ENCODE assay signal across 1 cellular context in genomic region chr4:77157859-77158486, GRCh38.
TF ChIP-seq lines count a peak whose summit lies in the region.

No MANE protein-coding gene starts in this region.

TF ChIP-seq in IMR-90, 13 proteins besides CTCF, POLR2A, EP300 and RAD21:
- TF ChIP-seq SMC3 (IDR thresholded peaks at IDR 0.05; ENCODE audit: low read depth, low read length) (no peak), CEBPB (IDR thresholded peaks at IDR 0.05; ENCODE audit: low read depth, low read length) (peak; percentile 98), MAFK (IDR thresholded peaks at IDR 0.05; ENCODE audit: low read depth, low read length) (no peak), MXI1 (IDR thresholded peaks at IDR 0.05; ENCODE audit: borderline replicate concordance, low read depth, low read length) (peak; percentile 82), MAZ (IDR thresholded peaks at IDR 0.05; ENCODE audit: borderline replicate concordance, low read depth, low read length) (peak; percentile 87; the same call in 1 of the 2 replicates), BHLHE40 (IDR thresholded peaks at IDR 0.05; ENCODE audit: low read depth, low read length) (0 out of 2 replicates have a peak, but pooled peaks have one; percentile 13), RCOR1 (IDR thresholded peaks at IDR 0.05; ENCODE audit: insufficient replicate concordance, low read length) (no peak)
